In the genomic region with DNA sequence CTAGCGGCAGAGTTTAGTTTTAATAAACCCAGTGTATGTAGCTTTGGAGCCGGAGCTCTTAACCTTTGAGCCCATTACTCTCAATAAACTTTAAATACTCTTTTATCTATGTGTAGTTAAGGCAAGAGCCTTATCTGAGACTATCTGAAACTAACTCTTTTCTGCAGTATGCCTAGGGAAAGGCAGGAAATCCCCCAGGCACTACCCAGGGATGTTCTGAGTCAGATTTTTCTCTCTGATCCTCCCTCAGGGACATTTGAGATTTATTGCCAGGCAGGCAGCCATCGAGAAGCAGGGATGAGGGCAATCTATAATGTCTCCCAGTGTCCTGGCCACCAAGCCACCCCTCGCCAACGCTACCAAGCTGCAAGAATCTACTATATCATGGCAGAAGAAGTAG, we compare ENCODE assay signal across 19 cellular contexts. TPM values are rescaled to one million over a fixed set of nuclear protein-coding genes. Genes with fewer than 3 reads are reported as not detected.
A peak's percentile ranks its signal among the peaks of the same experiment; 100 is the strongest.
DNase-seq lines count a peak whose midpoint lies in the region; ATAC-seq, FAIRE-seq and TF ChIP-seq lines count a peak whose summit lies in the region.
"Had no signal": no experiment of that assay in that cellular context is flagged by ENCODE, and none has a peak within 500 bp of the region (broad histone marks: within the 10 kb centered on the region; RNA-seq: fewer than 3 reads in every experiment).

No MANE protein-coding gene starts in this region.

- peak; percentile 13 for FAIRE-seq in bronchial epithelial cell (lab: Jason Lieb, UNC)

- CTCF ChIA-PET in T-cell (lab: Charles Lee): no interaction called here

- no peak for TF ChIP-seq CTCF in bronchial epithelial cell (IDR thresholded peaks at IDR 0.05; ENCODE audit: insufficient read depth, low read length, severe bottlenecking)

- H3K4me3 Mint-ChIP-seq in T-cell: no peak overlapping the region
- H3K4me3 Mint-ChIP-seq: CD4-positive, CD25-positive, alpha-beta regulatory T cell; IgD-negative memory B cell; T-helper 17 cell had no signal

- POLR2A ChIA-PET in T-cell (lab: Charles Lee): no interaction called here

- H3K27me3 Mint-ChIP-seq in T-cell: peaks cover 0 to 20% of the 10 kb centered on the region in 2 donors
- H3K27me3 Mint-ChIP-seq: T-helper 17 cell had no signal

- H3K27me3 ChIP-seq in bronchial epithelial cell (ENCODE audit: control insufficient read depth, insufficient read depth, low read length) (no peaks in the 10 kb centered on the region), MG63 (no peaks in the 10 kb centered on the region)

- H3K4me3 ChIP-seq in bronchial epithelial cell (ENCODE audit: low read depth, low read length) (no peak overlapping the region), MG63 (no peak overlapping the region)

- no peaks in the 10 kb centered on the region for H3K36me3 Mint-ChIP-seq in T-cell
- H3K36me3 Mint-ChIP-seq: CD4-positive, CD25-positive, alpha-beta regulatory T cell; IgD-negative memory B cell had no signal

- H3K9me3 Mint-ChIP-seq in T-cell: no peaks in the 10 kb centered on the region
- H3K9me3 Mint-ChIP-seq: IgD-negative memory B cell had no signal

- peak; percentile 42 for ATAC-seq in GM18907 (IDR thresholded peaks at IDR 0.05; ENCODE audit: unreplicated experiment)
- peak; percentile 60 for ATAC-seq in HG02852 (IDR thresholded peaks at IDR 0.05; ENCODE audit: unreplicated experiment)
- no peak for ATAC-seq in T-cell (replicated peaks in 1 of 4)
- ATAC-seq: T-helper 17 cell had no signal

- DNase-seq in bronchial epithelial cell (ENCODE audit: low read depth) (no peak), COLO829 (ENCODE audit: low spot score) (no peak), T-cell (no peak), MG63 (no peak), NCI-H2171 (lab: John Stamatoyannopoulos, UW) (no peak)
- DNase-seq: Calu3; CD4-positive, CD25-positive, alpha-beta regulatory T cell; HCEC 1CT; Kasumi-1; NCI-H187; NCI-H446; NCI-H69; NK-92 treated with Interleukin-12 subunit alpha and Interleukin-12 subunit beta, amount 100 ng/mL, for 24 hours; RPMI8226; SIG-M5; T-helper 17 cell had no signal

- H3K9me3 ChIP-seq in MG63: no peaks in the 10 kb centered on the region

- no peaks in the 10 kb centered on the region for H3K36me3 ChIP-seq in bronchial epithelial cell (ENCODE audit: control insufficient read depth, insufficient read depth, low read length)
- H3K36me3 ChIP-seq in MG63: no peaks in the 10 kb centered on the region

- no peak overlapping the region for H3K27ac Mint-ChIP-seq in T-cell
- H3K27ac Mint-ChIP-seq: CD4-positive, CD25-positive, alpha-beta regulatory T cell; IgD-negative memory B cell; T-helper 17 cell had no signal

- H3K4me1 Mint-ChIP-seq in T-cell: peaks cover 15 to 21% (median 17%) of the 10 kb centered on the region in 3 donors

RNA-seq across cellular contexts. Expression of a gene that starts 39.1 kb away (rescaled TPM):
- total RNA-seq in bronchial epithelial cell (under 0.01 and 0.26 TPM in 2 replicates), T-cell (under 1 TPM in 4 of 5 donors, not detected in 1; 0.15 to 0.44 (median 0.31) TPM)
- 0.42 and 0.82 TPM in 2 replicates for total RNA-seq in MG63 (2014; rRNA removed; shearing (Covaris generic); ENCODE audit: low replicate concordance)
- total RNA-seq: Calu3; CD4-positive, CD25-positive, alpha-beta regulatory T cell had no signal

Comparison
In these comparisons a context has a peak if more than half of its experiments do, and no peak if none do; other contexts are left out.
1. ATAC-seq: peak in GM18907 (single experiment) and HG02852 (single experiment); none in T-cell (0 of 4).